Comparison of ENCODE assay signal across 11 cellular contexts in the genomic region with DNA sequence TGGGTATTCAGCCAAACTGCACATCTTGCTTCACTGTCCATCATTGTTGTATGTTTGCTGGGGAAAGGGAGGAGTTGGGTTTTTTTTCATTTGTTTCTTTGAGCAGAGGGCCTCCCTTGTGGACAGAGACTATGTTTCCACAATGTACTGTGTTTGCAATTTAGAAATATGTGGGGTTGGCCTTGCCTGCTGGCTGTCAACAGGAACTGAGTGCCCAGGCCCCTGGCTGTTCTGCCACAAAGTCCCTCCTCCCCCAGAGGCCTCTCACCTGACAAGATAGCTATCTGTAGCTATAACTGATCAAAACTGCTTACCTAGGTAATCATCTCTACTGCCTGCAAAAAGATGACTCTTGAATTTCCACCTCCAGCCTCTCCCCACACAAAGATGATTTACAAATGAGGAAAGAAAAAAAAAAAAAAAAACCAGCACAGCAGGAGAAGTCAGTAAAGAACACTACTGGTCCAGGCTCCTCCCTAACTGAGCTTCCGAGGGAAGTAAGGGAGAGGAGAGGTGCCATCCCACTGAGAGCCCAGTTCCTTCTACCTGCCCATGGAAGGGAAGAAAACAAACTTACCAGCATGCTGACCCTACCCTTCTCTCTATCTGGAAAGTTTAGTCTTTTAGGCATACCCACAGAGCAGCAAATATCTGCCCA.
DNase-seq lines count a peak whose midpoint lies in the region; ATAC-seq and TF ChIP-seq lines count a peak whose summit lies in the region.
"Had no signal": no experiment of that assay in that cellular context is flagged by ENCODE, and none has a peak within 500 bp of the region (broad histone marks: within the 10 kb centered on the region; RNA-seq: fewer than 3 reads in every experiment).

No MANE protein-coding gene starts in this region.

- DNase-seq in activated naive CD4-positive, alpha-beta T cell treated with anti-CD3 and anti-CD28 coated beads, Interleukin-2, amount 50 U/mL, for 16 hours, result no peak
- no peak for DNase-seq in central memory CD8-positive, alpha-beta T cell (ENCODE audit: low spot score in 2 of 2)
- DNase-seq in suprapubic skin (ENCODE audit: low spot score in 2 of 2), result no peak
- DNase-seq in SHP77 (lab: John Stamatoyannopoulos, UW), result no peak
- no peak for DNase-seq in germinal center (ENCODE audit: low spot score)
- DNase-seq: activated CD4-positive, CD25-positive, alpha-beta regulatory T cell treated with anti-CD3 and anti-CD28 coated beads, Interleukin-2, amount 50 U/mL, for 72 hours; C1 segment of cervical spinal cord; NCI-H1092 had no signal

- 32% methylated on average over 1 of the region's 1 CpG for WGBS in suprapubic skin

- TF ChIP-seq EP300 in suprapubic skin (IDR thresholded peaks at IDR 0.05), result no peak

- ATAC-seq in HG03378 (IDR thresholded peaks at IDR 0.05; ENCODE audit: unreplicated experiment) (peak; percentile 46), GM19023 (IDR thresholded peaks at IDR 0.05; ENCODE audit: unreplicated experiment) (no peak)
- no peak for ATAC-seq in central memory CD8-positive, alpha-beta T cell (replicated peaks; ENCODE audit: extremely low read depth, poor library complexity, severe bottlenecking)

- no peak for TF ChIP-seq POLR2A in suprapubic skin (IDR thresholded peaks at IDR 0.05)

- no peaks in the 10 kb centered on the region for H3K36me3 ChIP-seq in suprapubic skin

- H3K9me3 Mint-ChIP-seq in activated naive CD4-positive, alpha-beta T cell treated with anti-CD3 and anti-CD28 coated beads, Interleukin-2, amount 50 U/mL, for 24 hours, result no peaks in the 10 kb centered on the region
- no peaks in the 10 kb centered on the region for H3K9me3 Mint-ChIP-seq in central memory CD8-positive, alpha-beta T cell

- no peaks in the 10 kb centered on the region for H3K9me3 ChIP-seq in suprapubic skin

- H3K4me1 Mint-ChIP-seq in activated naive CD4-positive, alpha-beta T cell treated with anti-CD3 and anti-CD28 coated beads, Interleukin-2, amount 50 U/mL, for 24 hours, result peaks cover 65% of the 10 kb centered on the region
- peaks cover 44% of the 10 kb centered on the region for H3K4me1 Mint-ChIP-seq in central memory CD8-positive, alpha-beta T cell

- H3K4me1 ChIP-seq in suprapubic skin, result peaks cover 30% of the 10 kb centered on the region

- TF ChIP-seq CTCF in suprapubic skin (IDR thresholded peaks at IDR 0.05), result no peak

- H3K4me3 ChIP-seq in suprapubic skin, result no peak overlapping the region

- H3K27me3 Mint-ChIP-seq in activated naive CD4-positive, alpha-beta T cell treated with anti-CD3 and anti-CD28 coated beads, Interleukin-2, amount 50 U/mL, for 24 hours, result no peaks in the 10 kb centered on the region
- no peaks in the 10 kb centered on the region for H3K27me3 Mint-ChIP-seq in central memory CD8-positive, alpha-beta T cell

- peak overlapping the region; percentile 19 for H3K4me3 Mint-ChIP-seq in activated naive CD4-positive, alpha-beta T cell treated with anti-CD3 and anti-CD28 coated beads, Interleukin-2, amount 50 U/mL, for 24 hours
- no peak overlapping the region for H3K4me3 Mint-ChIP-seq in central memory CD8-positive, alpha-beta T cell

- peak overlapping the region; percentile 68 for H3K27ac Mint-ChIP-seq in activated naive CD4-positive, alpha-beta T cell treated with anti-CD3 and anti-CD28 coated beads, Interleukin-2, amount 50 U/mL, for 24 hours
- H3K27ac Mint-ChIP-seq in central memory CD8-positive, alpha-beta T cell (ENCODE audit: low read depth), result peak overlapping the region; percentile 50

- H3K27ac ChIP-seq in suprapubic skin, result peak overlapping the region; percentile 58

- peaks cover 12% of the 10 kb centered on the region for H3K36me3 Mint-ChIP-seq in activated naive CD4-positive, alpha-beta T cell treated with anti-CD3 and anti-CD28 coated beads, Interleukin-2, amount 50 U/mL, for 24 hours
- H3K36me3 Mint-ChIP-seq in central memory CD8-positive, alpha-beta T cell (ENCODE audit: insufficient read depth), result peaks cover 1% of the 10 kb centered on the region

- no peaks in the 10 kb centered on the region for H3K27me3 ChIP-seq in suprapubic skin
